8 cellular contexts compared by ENCODE assay signal in genomic region chr21:5154641-5154982, GRCh38.
DNase-seq lines count a peak whose midpoint lies in the region; ATAC-seq, FAIRE-seq and TF ChIP-seq lines count a peak whose summit lies in the region.
"Not testable (repeated sequence)": the region's sequence is repeated elsewhere in the genome, so short reads cannot be mapped to it uniquely, and the experiment has no call there.

No MANE protein-coding gene starts in this region.

- intact Hi-C loops in GM12878 (cut with micrococcal nuclease; ENCODE audit: unreplicated experiment); left ventricle myocardium inferior (cut with micrococcal nuclease): not testable (repeated sequence)

- not testable (repeated sequence) for H3K4me3 ChIP-seq in GM12878; trophoblast cell (ENCODE audit: low read depth, low read length)
- peak overlapping the region; percentile 63 for H3K4me3 ChIP-seq in left ventricle myocardium inferior

- RAD21 ChIA-PET in GM12878 (lab: Charles Lee; ENCODE audit: unreplicated experiment) = not testable (repeated sequence)

- TF ChIP-seq EP300 in GM12878 (IDR thresholded peaks at IDR 0.05; ENCODE audit: borderline replicate concordance in 1 of 2, control insufficient read depth in 1 of 2, low read depth in 2 of 2, low read length in 2 of 2) = not testable (repeated sequence)

- POLR2A ChIA-PET in GM12878 (lab: Charles Lee) = not testable (repeated sequence)

- TF ChIP-seq CTCF in GM12878 (IDR thresholded peaks at IDR 0.05 in 2 of 3, conservative IDR thresholded peaks at IDR 0.05 in 1 of 3; ENCODE audit: control insufficient read depth in 2 of 3, extremely low read depth in 1 of 3, insufficient read depth in 1 of 3, low read depth in 3 of 3, low read length in 3 of 3); left ventricle myocardium inferior (IDR thresholded peaks at IDR 0.05; ENCODE audit: borderline replicate concordance): not testable (repeated sequence)

- not testable (repeated sequence) for H3K79me2 ChIP-seq in GM12878 (ENCODE audit: control insufficient read depth, insufficient read depth, low read length); trophoblast cell (ENCODE audit: control insufficient read depth, insufficient read depth, low read length, poor library complexity)

- H3K4me1 ChIP-seq in GM12878 (ENCODE audit: control insufficient read depth, insufficient read depth, low read length); left ventricle myocardium inferior; trophoblast cell (ENCODE audit: control insufficient read depth in 1 of 2, insufficient read depth in 2 of 2, low read length in 2 of 2): not testable (repeated sequence)

- not testable (repeated sequence) for H3K18ac ChIP-seq in trophoblast cell (ENCODE audit: low read length)

- TF ChIP-seq POLR2A in GM12878 (IDR thresholded peaks at IDR 0.05; ENCODE audit: low read depth, low read length) = not testable (repeated sequence)

- ATAC-seq in GM12878 = peak; percentile 100

- H2BK120ac ChIP-seq in trophoblast cell (ENCODE audit: insufficient read depth, low read length, poor library complexity) = not testable (repeated sequence)

- H2AK5ac ChIP-seq in trophoblast cell (ENCODE audit: low read length) = not testable (repeated sequence)

- DNase-seq in ELF-1 (ENCODE audit: low read depth, low spot score) (peak; percentile 91), H4 (ENCODE audit: low spot score) (peak; percentile 24), HS-27A (ENCODE audit: low read depth) (peak; percentile 20), GM12878 (ENCODE audit: low read depth, low spot score) (peak; percentile 39), left ventricle myocardium inferior (peak; percentile 84), trophoblast cell (peak; percentile 78 to 80)
- DNase-seq in activated CD4-positive, alpha-beta T cell treated with anti-CD3 and anti-CD28 coated beads for 24 hours (ENCODE audit: low read depth in 2 of 2) = peak; percentile 60 to 68
- peak; percentile 47 for DNase-seq in stimulated activated CD8-positive, alpha-beta memory T cell treated with anti-CD3 and anti-CD28 coated beads, Interleukin-7, amount 100 ng/mL, for 24 hours (ENCODE audit: low read depth)

- CTCF ChIA-PET in GM12878 (lab: Yijun Ruan, JAX) = not testable (repeated sequence)

- not testable (repeated sequence) for H2BK12ac ChIP-seq in trophoblast cell (ENCODE audit: low read length)

- not testable (repeated sequence) for H2AFZ ChIP-seq in GM12878 (ENCODE audit: control insufficient read depth, low read depth, low read length); trophoblast cell (ENCODE audit: insufficient read depth, low read length, poor library complexity)

- H4K91ac ChIP-seq in trophoblast cell (ENCODE audit: low read depth, low read length) = not testable (repeated sequence)

- SMC1A ChIA-PET in GM12878 (lab: Charles Lee; ENCODE audit: uncharacterized antibody, unreplicated experiment) = not testable (repeated sequence)

- not testable (repeated sequence) for H4K20me1 ChIP-seq in GM12878 (ENCODE audit: control insufficient read depth, insufficient read depth)

- H3K27ac ChIP-seq in GM12878 (ENCODE audit: control insufficient read depth, insufficient read depth); trophoblast cell (ENCODE audit: low read depth, low read length): not testable (repeated sequence)
- peak overlapping the region; percentile 59 for H3K27ac ChIP-seq in left ventricle myocardium inferior (replicated peaks)

- TF ChIP-seq RAD21 in GM12878 (IDR thresholded peaks at IDR 0.05; ENCODE audit: insufficient read depth, low read depth, low read length) = not testable (repeated sequence)

- H3K9me3 ChIP-seq in GM12878 (replicated peaks; ENCODE audit: control insufficient read depth, insufficient read depth, low read length); left ventricle myocardium inferior (replicated peaks); trophoblast cell (ENCODE audit: insufficient read depth, low read depth, low read length): not testable (repeated sequence)

- not testable (repeated sequence) for H3K79me1 ChIP-seq in trophoblast cell (ENCODE audit: low read length)

- BruUV-seq in GM12878 (replicated peaks; lab: Mats Ljungman, UMichigan) = not testable (repeated sequence)

- H3K9ac ChIP-seq in GM12878 (ENCODE audit: control insufficient read depth, insufficient read depth, low read length); trophoblast cell (ENCODE audit: low read length): not testable (repeated sequence)

- under 1% methylated on average over 29 of the region's 50 CpGs for WGBS in GM12878 (ENCODE audit: insufficient coverage, insufficient replicate concordance, low lambda C conversion rate, missing lambda C conversion rate)
- WGBS in trophoblast cell (ENCODE audit: extremely low coverage, insufficient coverage, insufficient read length) = no CpG with 5 or more reads among the region's 50 CpGs

- not testable (repeated sequence) for H4K8ac ChIP-seq in trophoblast cell (ENCODE audit: low read depth, low read length)

- H3K4ac ChIP-seq in trophoblast cell (ENCODE audit: low read depth, low read length) = not testable (repeated sequence)

- not testable (repeated sequence) for H3K14ac ChIP-seq in trophoblast cell (ENCODE audit: low read length)

- not testable (repeated sequence) for FAIRE-seq in GM12878 (lab: Jason Lieb, UNC)

- not testable (repeated sequence) for H2BK5ac ChIP-seq in trophoblast cell (ENCODE audit: low read depth, low read length, poor library complexity)

- H3K23ac ChIP-seq in trophoblast cell (ENCODE audit: low read length) = not testable (repeated sequence)

- not testable (repeated sequence) for H3K4me2 ChIP-seq in GM12878 (ENCODE audit: control insufficient read depth, insufficient read depth); trophoblast cell (ENCODE audit: low read length)

- in situ Hi-C loops in GM12878 (cut with MboI) = not testable (repeated sequence)

- not testable (repeated sequence) for H4K12ac ChIP-seq in trophoblast cell (ENCODE audit: low read depth, low read length)

- not testable (repeated sequence) for H3K27me3 ChIP-seq in GM12878 (replicated peaks in 1 of 2; ENCODE audit: control insufficient read depth in 2 of 2, insufficient read depth in 2 of 2, low read length in 1 of 2); left ventricle myocardium inferior (ENCODE audit: low read depth); trophoblast cell (ENCODE audit: insufficient read depth, low read length)

- not testable (repeated sequence) for H3K36me3 ChIP-seq in GM12878 (ENCODE audit: control insufficient read depth in 2 of 2, insufficient read depth in 2 of 2, low read length in 1 of 2); left ventricle myocardium inferior; trophoblast cell (ENCODE audit: control insufficient read depth in 1 of 2, insufficient read depth in 2 of 2, low read length in 2 of 2)

TF ChIP-seq in GM12878, 131 proteins besides CTCF, POLR2A, EP300 and RAD21:
- TF ChIP-seq IKZF1 (conservative IDR thresholded peaks at IDR 0.05) (peak; percentile 28; the same call in 1 of the 2 replicates), BHLHE40 (IDR thresholded peaks at IDR 0.05; ENCODE audit: borderline replicate concordance in 1 of 2, low read depth in 2 of 2, low read length in 1 of 2) (peak in 1 of 2 experiments; percentile 75; a peak in 2 of 4 replicates), BACH1 (IDR thresholded peaks at IDR 0.05; ENCODE audit: borderline replicate concordance) (0 out of 2 replicates have a peak, but pooled peaks have one; percentile 35), ETV6 (conservative IDR thresholded peaks at IDR 0.05 in 1 of 2, IDR thresholded peaks at IDR 0.05 in 1 of 2; ENCODE audit: borderline replicate concordance in 1 of 2, low read depth in 1 of 2) (peak; percentile 33 to 57; a peak in 1 of 4 replicates)
TF ChIP-seq in GM12878: peak in this region for 4; not testable (repeated sequence) for 127.

Comparison
In these comparisons a context has a peak if more than half of its experiments do, and no peak if none do; other contexts are left out.
1. DNase-seq: peak in every context shown above with its lines; median percentile 91 in ELF-1; 84 in left ventricle myocardium inferior; 79 in trophoblast cell; 64 in activated CD4-positive, alpha-beta T cell treated with anti-CD3 and anti-CD28 coated beads for 24 hours; 47 in stimulated activated CD8-positive, alpha-beta memory T cell treated with anti-CD3 and anti-CD28 coated beads, Interleukin-7, amount 100 ng/mL, for 24 hours; 39 in GM12878; 24 in H4; 20 in HS-27A.